In genomic region chr2:57397550-57398360, GRCh38 we compare ENCODE assay signal across 13 cellular contexts.
DNase-seq lines count a peak whose midpoint lies in the region; ATAC-seq and TF ChIP-seq lines count a peak whose summit lies in the region.
"Had no signal": no experiment of that assay in that cellular context is flagged by ENCODE, and none has a peak within 500 bp of the region (broad histone marks: within the 10 kb centered on the region; RNA-seq: fewer than 3 reads in every experiment).

No MANE protein-coding gene starts in this region.

- H3K4me2 ChIP-seq in osteoblast (ENCODE audit: insufficient read depth, low read length), result no peak overlapping the region
- H3K4me2 ChIP-seq: GM23338 had no signal

- no peaks in the 10 kb centered on the region for H3K79me2 ChIP-seq in osteoblast (ENCODE audit: insufficient read depth, low read length)

- TF ChIP-seq EP300 in upper lobe of left lung (IDR thresholded peaks at IDR 0.05), result no peak

- no peak overlapping the region for H3K4me3 Mint-ChIP-seq in stimulated activated naive CD8-positive, alpha-beta T cell treated with anti-CD3 and anti-CD28 coated beads, Interleukin-15, amount 100 ng/mL, for 72 hours
- H3K4me3 Mint-ChIP-seq in glutamatergic neuron (ENCODE audit: unreplicated experiment), result no peak overlapping the region
- H3K4me3 Mint-ChIP-seq: CD4-positive, CD25-positive, alpha-beta regulatory T cell; GM23338 had no signal

- H3K4me1 ChIP-seq in osteoblast (ENCODE audit: insufficient read depth, low read length) (no peaks in the 10 kb centered on the region), upper lobe of left lung (no peaks in the 10 kb centered on the region)

- no peaks in the 10 kb centered on the region for H3K4me1 Mint-ChIP-seq in stimulated activated naive CD8-positive, alpha-beta T cell treated with anti-CD3 and anti-CD28 coated beads, Interleukin-15, amount 100 ng/mL, for 72 hours
- peaks cover 7% of the 10 kb centered on the region for H3K4me1 Mint-ChIP-seq in glutamatergic neuron (ENCODE audit: low read depth, unreplicated experiment)
- H3K4me1 Mint-ChIP-seq: CD4-positive, CD25-positive, alpha-beta regulatory T cell had no signal

- H3K36me3 ChIP-seq in osteoblast (ENCODE audit: insufficient read depth, low read length) (no peaks in the 10 kb centered on the region), upper lobe of left lung (no peaks in the 10 kb centered on the region)
- H3K36me3 ChIP-seq: BLaER1 treated with 17β-estradiol and CSF1 and Interleukin-3, amounts not matched to agents 10 nM and 100 nM; HAP-1 had no signal

- peaks cover 23 to 34% of the 10 kb centered on the region in 2 donors for H3K9me3 Mint-ChIP-seq in stimulated activated naive CD8-positive, alpha-beta T cell treated with anti-CD3 and anti-CD28 coated beads, Interleukin-15, amount 100 ng/mL, for 72 hours
- H3K9me3 Mint-ChIP-seq in glutamatergic neuron (ENCODE audit: unreplicated experiment), result no peaks in the 10 kb centered on the region
- H3K9me3 Mint-ChIP-seq: GM23338 had no signal

- WGBS in upper lobe of left lung, 2 donors, result 93 to 98% methylated on average over 8 to 20 of the region's 20 CpGs

- H3K27ac ChIP-seq in osteoblast (ENCODE audit: low read depth, low read length) (no peak overlapping the region), upper lobe of left lung (no peak overlapping the region)

- no peaks in the 10 kb centered on the region for H3K27me3 Mint-ChIP-seq in stimulated activated naive CD8-positive, alpha-beta T cell treated with anti-CD3 and anti-CD28 coated beads, Interleukin-15, amount 100 ng/mL, for 72 hours
- peaks cover 2% of the 10 kb centered on the region for H3K27me3 Mint-ChIP-seq in glutamatergic neuron (ENCODE audit: unreplicated experiment)
- H3K27me3 Mint-ChIP-seq: CD4-positive, CD25-positive, alpha-beta regulatory T cell had no signal

- no peak for DNase-seq in stimulated activated naive CD8-positive, alpha-beta T cell treated with anti-CD3 and anti-CD28 coated beads, Interleukin-15, Interleukin-2, amounts not matched to agents 100 U/mL and 50 U/mL, for 24 hours
- DNase-seq in stimulated activated naive CD8-positive, alpha-beta T cell treated with anti-CD3 and anti-CD28 coated beads, Interleukin-15, amount 100 ng/mL, for 72 hours, result no peak
- DNase-seq in osteoblast (ENCODE audit: insufficient read length, low spot score, missing footprints) (peak; percentile 61), upper lobe of left lung (peak in 1 of 2 donors; percentile 67), glutamatergic neuron (no peak), NCI-H446 treated with DMSO at 0.1 percent for 48 hours (lab: John Stamatoyannopoulos, UW) (no peak)
- DNase-seq: ACHN; CD4-positive, CD25-positive, alpha-beta regulatory T cell had no signal

- H4K20me1 ChIP-seq in osteoblast (ENCODE audit: insufficient read depth, low read length), result no peaks in the 10 kb centered on the region
- H4K20me1 ChIP-seq: BLaER1 treated with 17β-estradiol and CSF1 and Interleukin-3, amounts not matched to agents 10 nM and 100 nM had no signal

- H3K9me3 ChIP-seq in osteoblast (ENCODE audit: low read depth, low read length) (no peaks in the 10 kb centered on the region), upper lobe of left lung (no peaks in the 10 kb centered on the region)
- H3K9me3 ChIP-seq: HAP-1 had no signal

- H3K36me3 Mint-ChIP-seq in glutamatergic neuron (ENCODE audit: unreplicated experiment), result peaks cover 7% of the 10 kb centered on the region
- H3K36me3 Mint-ChIP-seq: CD4-positive, CD25-positive, alpha-beta regulatory T cell had no signal

- no peaks in the 10 kb centered on the region for H3K27me3 ChIP-seq in osteoblast (ENCODE audit: insufficient read depth, low read length)
- H3K27me3 ChIP-seq in upper lobe of left lung, result no peaks in the 10 kb centered on the region
- H3K27me3 ChIP-seq: BLaER1 treated with 17β-estradiol and CSF1 and Interleukin-3, amounts not matched to agents 10 nM and 100 nM had no signal

- peak; percentile 23 for ATAC-seq in stimulated activated naive CD8-positive, alpha-beta T cell treated with anti-CD3 and anti-CD28 coated beads, Interleukin-15, Interleukin-2, amounts not matched to agents 100 U/mL and 50 U/mL, for 24 hours
- no peak for ATAC-seq in stimulated activated naive CD8-positive, alpha-beta T cell treated with anti-CD3 and anti-CD28 coated beads, Interleukin-15, amount 100 ng/mL, for 72 hours
- ATAC-seq in upper lobe of left lung (ENCODE audit: low FRiP score in 2 of 2) (peak; percentile 23 to 34), HG02885 (IDR thresholded peaks at IDR 0.05; ENCODE audit: poor library complexity, unreplicated experiment) (no peak)
- ATAC-seq: GM23338, K562 had no signal

- H3K4me3 ChIP-seq in osteoblast (ENCODE audit: insufficient read depth, low read length) (no peak overlapping the region), upper lobe of left lung (no peak overlapping the region)
- H3K4me3 ChIP-seq: BLaER1 treated with 17β-estradiol and CSF1 and Interleukin-3, amounts not matched to agents 10 nM and 100 nM; GM23338; HAP-1; K562 had no signal

- no peak overlapping the region for H3K27ac Mint-ChIP-seq in stimulated activated naive CD8-positive, alpha-beta T cell treated with anti-CD3 and anti-CD28 coated beads, Interleukin-15, amount 100 ng/mL, for 72 hours
- H3K27ac Mint-ChIP-seq in glutamatergic neuron (ENCODE audit: unreplicated experiment), result no peak overlapping the region
- H3K27ac Mint-ChIP-seq: CD4-positive, CD25-positive, alpha-beta regulatory T cell had no signal

- no peak for TF ChIP-seq CTCF in osteoblast (IDR thresholded peaks at IDR 0.05; ENCODE audit: extremely low read depth, low read depth, low read length)
- no peak for TF ChIP-seq CTCF in upper lobe of left lung (IDR thresholded peaks at IDR 0.05)
- no peak for TF ChIP-seq CTCF in glutamatergic neuron (IDR thresholded peaks at IDR 0.05; ENCODE audit: partially characterized antibody, unreplicated experiment)

- H2AFZ ChIP-seq in osteoblast (ENCODE audit: low read length), result no peak overlapping the region
- H2AFZ ChIP-seq: GM23338 had no signal

- no peak for TF ChIP-seq POLR2A in upper lobe of left lung (IDR thresholded peaks at IDR 0.05)

Comparison
In these comparisons a context has a peak if more than half of its experiments do, and no peak if none do; other contexts are left out.
1. ATAC-seq: peak in stimulated activated naive CD8-positive, alpha-beta T cell treated with anti-CD3 and anti-CD28 coated beads, Interleukin-15, Interleukin-2, amounts not matched to agents 100 U/mL and 50 U/mL, for 24 hours (single experiment) and upper lobe of left lung (2 of 2); none in stimulated activated naive CD8-positive, alpha-beta T cell treated with anti-CD3 and anti-CD28 coated beads, Interleukin-15, amount 100 ng/mL, for 72 hours (single experiment) and HG02885 (single experiment).